Comparison of ENCODE assay signal across 8 cellular contexts in the genomic region with DNA sequence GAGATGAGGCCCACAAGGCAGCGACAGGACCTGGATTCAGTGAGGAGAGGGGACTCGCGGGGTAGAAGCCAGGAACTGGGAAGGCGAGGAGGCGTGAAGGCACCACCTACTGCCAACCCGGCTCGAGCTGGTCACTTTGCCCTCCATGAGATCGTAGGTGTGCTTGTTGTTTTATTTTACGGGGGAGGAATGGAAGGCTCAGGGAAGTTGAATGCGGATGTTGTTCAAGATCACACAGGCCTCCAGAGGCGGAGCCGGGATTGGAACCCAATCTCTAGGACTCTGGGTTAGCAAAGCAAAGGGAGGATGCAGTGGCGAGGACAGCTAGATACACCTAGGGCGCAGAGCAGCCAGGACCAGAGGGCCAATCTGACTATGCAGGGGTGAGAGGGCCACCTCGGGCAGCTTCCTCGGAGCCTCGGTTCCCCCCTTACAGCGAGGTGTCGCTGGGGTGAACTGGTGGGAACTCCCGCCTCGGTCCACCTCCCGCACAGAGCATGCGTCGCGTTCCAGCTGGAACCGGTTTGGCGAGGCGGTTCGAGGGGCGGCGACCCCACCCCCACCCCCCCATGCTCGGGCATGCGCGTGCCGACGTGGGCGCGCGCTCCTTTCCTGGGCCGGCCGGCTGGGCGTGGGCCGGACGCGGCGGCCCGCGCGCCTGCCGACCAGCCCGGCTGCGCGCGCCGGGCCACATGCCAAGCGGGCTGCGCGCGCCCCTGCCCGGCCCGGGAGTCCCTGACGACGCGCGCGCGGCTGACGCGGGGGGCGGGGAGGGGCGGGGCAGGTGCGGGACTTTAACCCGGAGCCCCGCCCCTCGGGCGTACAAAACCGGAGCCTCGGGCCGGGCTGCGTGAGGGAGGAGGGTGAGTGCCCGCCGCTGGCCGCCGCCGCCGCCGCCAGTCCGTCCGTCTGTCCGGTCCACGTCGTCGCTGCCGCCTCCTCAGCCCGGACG.
DNase-seq lines count a peak whose midpoint lies in the region; ATAC-seq and TF ChIP-seq lines count a peak whose summit lies in the region.

No MANE protein-coding gene starts in this region.

- no peak for TF ChIP-seq CTCF in OCI-LY3 (IDR thresholded peaks at IDR 0.05; ENCODE audit: low read depth, low read length)

- peaks cover 24% of the 10 kb centered on the region for H3K4me1 ChIP-seq in HUES64 (ENCODE audit: insufficient read depth, low read length)
- peaks cover 33% of the 10 kb centered on the region for H3K4me1 ChIP-seq in OCI-LY3 (ENCODE audit: low read length)

- DNase-seq in DMS 273 (lab: John Stamatoyannopoulos, UW; ENCODE audit: unreplicated experiment) = peak; percentile 96
- DNase-seq in activated T-cell treated with anti-CD3 and anti-CD28 coated beads for 4 hours = peak; percentile 88
- no peak for DNase-seq in epithelial cell of prostate (ENCODE audit: low read depth, low spot score)
- DNase-seq in mucosa of gallbladder (ENCODE audit: low spot score) = peak; percentile 95
- DNase-seq in stimulated activated CD8-positive, alpha-beta memory T cell treated with anti-CD3 and anti-CD28 coated beads, Interleukin-4, amount 100 ng/mL, for 1 hour (ENCODE audit: low read depth in 2 of 2, low spot score in 1 of 2) = peak; percentile 79 to 86

- H3K27me3 ChIP-seq in HUES64 (ENCODE audit: insufficient read depth, low read length) (no peaks in the 10 kb centered on the region), OCI-LY3 (ENCODE audit: low read depth, low read length) (no peaks in the 10 kb centered on the region)

- 11% methylated on average over 95 of the region's 96 CpGs for WGBS in HUES64

- H3K9me3 ChIP-seq in HUES64 (ENCODE audit: insufficient read depth, low read depth, low read length) (no peaks in the 10 kb centered on the region), OCI-LY3 (ENCODE audit: insufficient read depth, low read length) (no peaks in the 10 kb centered on the region)

- H3K4me2 ChIP-seq in OCI-LY3 (ENCODE audit: low read length) = peak overlapping the region; percentile 87

- H3K36me3 ChIP-seq in HUES64 (ENCODE audit: insufficient read depth, low read length) (no peaks in the 10 kb centered on the region), OCI-LY3 (replicated peaks; ENCODE audit: low read depth, low read length) (no peaks in the 10 kb centered on the region)

- peaks cover 11% of the 10 kb centered on the region for H4K20me1 ChIP-seq in OCI-LY3 (ENCODE audit: insufficient read depth, low read length)

- peak overlapping the region; percentile 73; the same call in 1 of the 2 replicates for H2AFZ ChIP-seq in OCI-LY3 (ENCODE audit: low read depth, low read length)

- peak overlapping the region; percentile 72 for H3K9ac ChIP-seq in HUES64 (ENCODE audit: low read depth, low read length)
- H3K9ac ChIP-seq in OCI-LY3 (ENCODE audit: low read length) = peak overlapping the region; percentile 75

- H3K27ac ChIP-seq in HUES64 (ENCODE audit: low read depth, low read length) (peak overlapping the region; percentile 79), OCI-LY3 (ENCODE audit: low read length) (peak overlapping the region; percentile 35), epithelial cell of prostate (peak overlapping the region; percentile 88)

- peaks cover 9% of the 10 kb centered on the region; the same call in 1 of the 2 replicates for H3K79me2 ChIP-seq in OCI-LY3 (ENCODE audit: low read length)

- peak overlapping the region; percentile 84 for H3K4me3 ChIP-seq in HUES64 (ENCODE audit: low read length)
- H3K4me3 ChIP-seq in OCI-LY3 (ENCODE audit: low read length) = peak overlapping the region; percentile 92

- peak; percentile 59 for ATAC-seq in GM21515 (IDR thresholded peaks at IDR 0.05; ENCODE audit: unreplicated experiment)

Comparison
In these comparisons a context has a peak if more than half of its experiments do, and no peak if none do; other contexts are left out.
1. H3K27ac ChIP-seq: peak in every context shown above with its lines; median percentile 88 in epithelial cell of prostate; 79 in HUES64; 35 in OCI-LY3.